ENCODE assay signal across 8 cellular contexts in genomic region chr19:1249990-1250298, GRCh38. TPM values are rescaled to one million over a fixed set of nuclear protein-coding genes. Genes with fewer than 3 reads are reported as not detected.
DNase-seq lines count a peak whose midpoint lies in the region; ATAC-seq, FAIRE-seq and TF ChIP-seq lines count a peak whose summit lies in the region.

No MANE protein-coding gene starts in this region.

- no peak overlapping the region for H2AFZ ChIP-seq in GM12878 (ENCODE audit: control insufficient read depth, low read depth, low read length)

- intact Hi-C loops in GM12878 (cut with micrococcal nuclease; ENCODE audit: unreplicated experiment) (loop anchor here (1.0 to 10.0 kb wide), 2 partner anchors 16 to 325 kb away; partner anchors contain the start of gene ARID3A), lower lobe of right lung (cut with DNase I) (no loop called here)

- no peak overlapping the region; the same call in 1 of the 2 replicates for H3K4me2 ChIP-seq in GM12878 (ENCODE audit: control insufficient read depth, insufficient read depth)

- no peak overlapping the region for H3K27ac Mint-ChIP-seq in activated naive CD4-positive, alpha-beta T cell treated with anti-CD3 and anti-CD28 coated beads, Interleukin-2, amount 50 U/mL, for 24 hours
- H3K27ac Mint-ChIP-seq in type B pancreatic cell: peak overlapping the region; percentile 83

- H3K27ac ChIP-seq in GM12878 (ENCODE audit: control insufficient read depth, insufficient read depth) (peak overlapping the region; percentile 72), lower lobe of right lung (peak overlapping the region; percentile 98)

- POLR2A ChIA-PET in GM12878 (lab: Charles Lee): interaction anchor here (1.0 to 2.2 kb wide), 2 partner anchors 12 to 16 kb away, joined by 8 read pairs; no protein-coding TSS in a partner anchor

- H3K4me3 Mint-ChIP-seq in activated naive CD4-positive, alpha-beta T cell treated with anti-CD3 and anti-CD28 coated beads, Interleukin-2, amount 50 U/mL, for 24 hours: peak overlapping the region; percentile 83
- peak overlapping the region; percentile 89 for H3K4me3 Mint-ChIP-seq in type B pancreatic cell

- in situ Hi-C loops in GM12878 (cut with MboI): no loop called here

- TF ChIP-seq CTCF in GM12878 (IDR thresholded peaks at IDR 0.05 in 2 of 3, conservative IDR thresholded peaks at IDR 0.05 in 1 of 3; ENCODE audit: control insufficient read depth in 2 of 3, extremely low read depth in 1 of 3, insufficient read depth in 1 of 3, low read depth in 3 of 3, low read length in 3 of 3): no peak
- TF ChIP-seq CTCF in lower lobe of right lung (IDR thresholded peaks at IDR 0.05): no peak
- no peak for TF ChIP-seq CTCF in type B pancreatic cell (conservative IDR thresholded peaks at IDR 0.05)

- no peak for TF ChIP-seq EP300 in GM12878 (IDR thresholded peaks at IDR 0.05; ENCODE audit: borderline replicate concordance in 1 of 2, control insufficient read depth in 1 of 2, low read depth in 2 of 2, low read length in 2 of 2)

- RAD21 ChIA-PET in GM12878 (lab: Charles Lee; ENCODE audit: unreplicated experiment): interaction anchor here (1.0 kb wide), 1 partner anchor 16 kb away, joined by 3 read pairs; no protein-coding TSS in a partner anchor

- no peak for ATAC-seq in GM12878
- ATAC-seq in lower lobe of right lung: no peak
- no peak for ATAC-seq in HG02981 (IDR thresholded peaks at IDR 0.05; ENCODE audit: unreplicated experiment)

- H3K4me1 ChIP-seq in GM12878 (ENCODE audit: control insufficient read depth, insufficient read depth, low read length) (peaks cover 12% of the 10 kb centered on the region), lower lobe of right lung (peaks cover 51% of the 10 kb centered on the region)

- H3K9ac ChIP-seq in GM12878 (ENCODE audit: control insufficient read depth, insufficient read depth, low read length): peak overlapping the region; percentile 86; the same call in 1 of the 2 replicates

- DNase-seq in activated naive CD4-positive, alpha-beta T cell treated with anti-CD3 and anti-CD28 coated beads, Interleukin-2, amount 50 U/mL, for 16 hours: no peak
- DNase-seq in GM12878 (ENCODE audit: low read depth, low spot score) (no peak), lower lobe of right lung (no peak), type B pancreatic cell (ENCODE audit: extremely low spot score, unreplicated experiment) (no peak), mesenteric fat pad (ENCODE audit: low spot score) (no peak), GM19238 (ENCODE audit: insufficient read length, low spot score) (no peak)

- H3K79me2 ChIP-seq in GM12878 (ENCODE audit: control insufficient read depth, insufficient read depth, low read length): peaks cover 51% of the 10 kb centered on the region

- 2% methylated on average over 18 of the region's 45 CpGs for WGBS in GM12878 (ENCODE audit: insufficient coverage, insufficient replicate concordance, low lambda C conversion rate, missing lambda C conversion rate)

- H3K4me1 Mint-ChIP-seq in activated naive CD4-positive, alpha-beta T cell treated with anti-CD3 and anti-CD28 coated beads, Interleukin-2, amount 50 U/mL, for 24 hours: peaks cover 11% of the 10 kb centered on the region
- no peaks in the 10 kb centered on the region for H3K4me1 Mint-ChIP-seq in type B pancreatic cell (ENCODE audit: unreplicated experiment)

- CTCF ChIA-PET in GM12878 (lab: Yijun Ruan, JAX): no interaction called here

- BruUV-seq in GM12878 (replicated peaks; lab: Mats Ljungman, UMichigan): TSS peak; percentile 65

- H3K9me3 ChIP-seq in GM12878 (replicated peaks; ENCODE audit: control insufficient read depth, insufficient read depth, low read length) (no peaks in the 10 kb centered on the region), lower lobe of right lung (no peaks in the 10 kb centered on the region)

- TF ChIP-seq RAD21 in GM12878 (IDR thresholded peaks at IDR 0.05; ENCODE audit: insufficient read depth, low read depth, low read length): no peak

- TF ChIP-seq POLR2A in GM12878 (IDR thresholded peaks at IDR 0.05; ENCODE audit: low read depth, low read length): no peak

- H3K4me3 ChIP-seq in GM12878: peak overlapping the region; percentile 91
- peak overlapping the region; percentile 77 for H3K4me3 ChIP-seq in lower lobe of right lung

- no peaks in the 10 kb centered on the region for H3K27me3 Mint-ChIP-seq in activated naive CD4-positive, alpha-beta T cell treated with anti-CD3 and anti-CD28 coated beads, Interleukin-2, amount 50 U/mL, for 24 hours
- H3K27me3 Mint-ChIP-seq in type B pancreatic cell: no peaks in the 10 kb centered on the region

- no peaks in the 10 kb centered on the region for H3K27me3 ChIP-seq in GM12878 (replicated peaks in 1 of 2; ENCODE audit: control insufficient read depth in 2 of 2, insufficient read depth in 2 of 2, low read length in 1 of 2)
- no peaks in the 10 kb centered on the region for H3K27me3 ChIP-seq in lower lobe of right lung (ENCODE audit: low read depth)

- H3K36me3 ChIP-seq in GM12878 (ENCODE audit: control insufficient read depth in 2 of 2, insufficient read depth in 2 of 2, low read length in 1 of 2) (peaks cover 10 to 11% of the 10 kb centered on the region in 2 experiments; a peak in 3 of 4 replicates), lower lobe of right lung (peaks cover 24% of the 10 kb centered on the region)

- SMC1A ChIA-PET in GM12878 (lab: Charles Lee; ENCODE audit: uncharacterized antibody, unreplicated experiment): no interaction called here

- no peak for FAIRE-seq in GM12878 (lab: Jason Lieb, UNC)

- no peaks in the 10 kb centered on the region for H3K36me3 Mint-ChIP-seq in activated naive CD4-positive, alpha-beta T cell treated with anti-CD3 and anti-CD28 coated beads, Interleukin-2, amount 50 U/mL, for 24 hours
- H3K36me3 Mint-ChIP-seq in type B pancreatic cell: peaks cover 9% of the 10 kb centered on the region

- no peaks in the 10 kb centered on the region for H3K9me3 Mint-ChIP-seq in activated naive CD4-positive, alpha-beta T cell treated with anti-CD3 and anti-CD28 coated beads, Interleukin-2, amount 50 U/mL, for 24 hours
- no peaks in the 10 kb centered on the region for H3K9me3 Mint-ChIP-seq in type B pancreatic cell

- H4K20me1 ChIP-seq in GM12878 (ENCODE audit: control insufficient read depth, insufficient read depth): no peaks in the 10 kb centered on the region

RNA-seq across cellular contexts. Expression of gene MIDN, which starts 1.6 kb away (rescaled TPM):
- total RNA-seq in GM12878 (2013; cell fraction: nucleolus; rRNA removed): 69.3 and 73.1 TPM in 2 replicates
- total RNA-seq in GM12878 (2014; rRNA removed) (6.1 and 8.4 TPM in 2 replicates), GM12878 (2014; rRNA removed; fragmentation: Illumina TruSeq; extraction: Trizol) (6.5 and 7.0 TPM in 2 replicates), GM12878 (2021) (51.5 and 52.3 TPM in 2 replicates), lower lobe of right lung (76.3 TPM), type B pancreatic cell (ENCODE audit: low replicate concordance) (122 and 127 TPM in 2 replicates), mesenteric fat pad (156 TPM)
- polyA plus RNA-seq in GM12878 (2011; ENCODE audit: low read depth): 6.0 TPM
- polyA plus RNA-seq in GM12878 (2011; rRNA removed) (7.6 and 12.2 TPM in 2 replicates), GM12878 (2014; fragmentation: Illumina TruSeq; extraction: Trizol) (4.2 and 7.9 TPM in 2 replicates), GM12878 (2014; fragmentation: Nextera tagmentation; extraction: Ambion mirVana) (under 1 TPM; 0.38 to 0.63 TPM), GM12878 (2014; rRNA removed) (30.9 and 33.7 TPM in 2 replicates), GM12878 (2016; fragmentation: Nextera tagmentation; extraction: Ambion mirVana) (1 to 10 TPM; 2.3 TPM)
- polyA plus RNA-seq in GM12878 (2011; cell fraction: cytosol; rRNA removed): 24.2 and 29.5 TPM in 2 replicates
- polyA plus RNA-seq in GM12878 (2011; cell fraction: nucleus; rRNA removed): 102 and 129 TPM in 2 replicates
- 26.6 and 35.6 TPM in 2 replicates for polyA plus RNA-seq in GM12878 (2012)
- 2.3 and 11.8 TPM in 2 replicates for polyA minus RNA-seq in GM12878 (2011; rRNA and poly(A)+ RNA removed)
- polyA minus RNA-seq in GM12878 (2011; cell fraction: cytosol; rRNA and poly(A)+ RNA removed): 21.7 and 23.8 TPM in 2 replicates
- 29.9 and 46.6 TPM in 2 replicates for polyA minus RNA-seq in GM12878 (2011; cell fraction: nucleus; rRNA and poly(A)+ RNA removed)

RNA-seq across cellular contexts. Expression of gene ATP5F1D, which starts 8.4 kb away (rescaled TPM):
- 14.2 and 16.6 TPM in 2 replicates for total RNA-seq in GM12878 (2013; cell fraction: nucleolus; rRNA removed)
- total RNA-seq in GM12878 (2014; rRNA removed) (45.8 and 52.5 TPM in 2 replicates), GM12878 (2014; rRNA removed; fragmentation: Illumina TruSeq; extraction: Trizol) (18.9 and 23.6 TPM in 2 replicates), GM12878 (2021) (304 and 305 TPM in 2 replicates), lower lobe of right lung (116 TPM), type B pancreatic cell (ENCODE audit: low replicate concordance) (165 and 197 TPM in 2 replicates), mesenteric fat pad (189 TPM)
- 34.8 TPM for polyA plus RNA-seq in GM12878 (2011; ENCODE audit: low read depth)
- polyA plus RNA-seq in GM12878 (2011; rRNA removed) (18.5 and 46.6 TPM in 2 replicates), GM12878 (2014; fragmentation: Illumina TruSeq; extraction: Trizol) (1.4 and 12.8 TPM in 2 replicates), GM12878 (2014; fragmentation: Nextera tagmentation; extraction: Ambion mirVana) (10 to 100 TPM in 1 of 2 experiments, 1 to 10 TPM in 1; 7.2 to 45.0 TPM), GM12878 (2014; rRNA removed) (179 and 216 TPM in 2 replicates), GM12878 (2016; fragmentation: Nextera tagmentation; extraction: Ambion mirVana) (100 to 1,000 TPM; 355 to 357 TPM)
- 109 and 189 TPM in 2 replicates for polyA plus RNA-seq in GM12878 (2011; cell fraction: cytosol; rRNA removed)
- polyA plus RNA-seq in GM12878 (2011; cell fraction: nucleus; rRNA removed): 95.0 and 142 TPM in 2 replicates
- 163 and 185 TPM in 2 replicates for polyA plus RNA-seq in GM12878 (2012)
- polyA minus RNA-seq in GM12878 (2011; rRNA and poly(A)+ RNA removed): 38.4 and 79.7 TPM in 2 replicates
- polyA minus RNA-seq in GM12878 (2011; cell fraction: cytosol; rRNA and poly(A)+ RNA removed): 73.8 and 96.8 TPM in 2 replicates
- 21.4 and 39.0 TPM in 2 replicates for polyA minus RNA-seq in GM12878 (2011; cell fraction: nucleus; rRNA and poly(A)+ RNA removed)

RNA-seq across cellular contexts. Expression of gene CBARP, which starts 12.1 kb away (rescaled TPM):
- 1.2 and 1.3 TPM in 2 replicates for total RNA-seq in GM12878 (2013; cell fraction: nucleolus; rRNA removed)
- total RNA-seq in GM12878 (2014; rRNA removed) (0.44 and 0.51 TPM in 2 replicates), GM12878 (2014; rRNA removed; fragmentation: Illumina TruSeq; extraction: Trizol) (0.05 and 0.09 TPM in 2 replicates), GM12878 (2021) (0.59 and 0.61 TPM in 2 replicates), lower lobe of right lung (0.41 TPM), type B pancreatic cell (ENCODE audit: low replicate concordance) (8.9 and 10.8 TPM in 2 replicates), mesenteric fat pad (6.2 TPM)
- 0.12 TPM for polyA plus RNA-seq in GM12878 (2011; ENCODE audit: low read depth)
- polyA plus RNA-seq in GM12878 (2011; rRNA removed) (0.03 and 0.04 TPM in 2 replicates), GM12878 (2014; fragmentation: Illumina TruSeq; extraction: Trizol) (0.04 TPM in 1 of 2 replicates, not detected in the other), GM12878 (2014; fragmentation: Nextera tagmentation; extraction: Ambion mirVana) (not detected), GM12878 (2014; rRNA removed) (0.55 and 0.93 TPM in 2 replicates), GM12878 (2016; fragmentation: Nextera tagmentation; extraction: Ambion mirVana) (under 1 TPM in 1 of 2 experiments, not detected in 1; 0.18 TPM)
- 0.09 and 0.28 TPM in 2 replicates for polyA plus RNA-seq in GM12878 (2011; cell fraction: cytosol; rRNA removed)
- polyA plus RNA-seq in GM12878 (2011; cell fraction: nucleus; rRNA removed): 2.0 and 2.3 TPM in 2 replicates
- polyA plus RNA-seq in GM12878 (2012): 1.2 and 1.9 TPM in 2 replicates
- polyA minus RNA-seq in GM12878 (2011; rRNA and poly(A)+ RNA removed): not detected in 2 replicates
- polyA minus RNA-seq in GM12878 (2011; cell fraction: cytosol; rRNA and poly(A)+ RNA removed): 0.83 TPM in 1 of 2 replicates, not detected in the other
- polyA minus RNA-seq in GM12878 (2011; cell fraction: nucleus; rRNA and poly(A)+ RNA removed): 0.19 TPM in 1 of 2 replicates, not detected in the other

RNA-seq across cellular contexts. Expression of gene CIRBP, which starts 19.2 kb away (rescaled TPM):
- total RNA-seq in GM12878 (2013; cell fraction: nucleolus; rRNA removed): 275 and 320 TPM in 2 replicates
- 216 and 225 TPM in 2 replicates for total RNA-seq in GM12878 (2014; rRNA removed)
- total RNA-seq in GM12878 (2014; rRNA removed; fragmentation: Illumina TruSeq; extraction: Trizol): 228 and 243 TPM in 2 replicates
- total RNA-seq in GM12878 (2021): 264 and 284 TPM in 2 replicates
- polyA plus RNA-seq in GM12878 (2011; ENCODE audit: low read depth): 115 TPM
- polyA plus RNA-seq in GM12878 (2011; rRNA removed): 153 and 253 TPM in 2 replicates
- polyA plus RNA-seq in GM12878 (2011; cell fraction: cytosol; rRNA removed): 253 and 279 TPM in 2 replicates
- polyA plus RNA-seq in GM12878 (2011; cell fraction: nucleus; rRNA removed): 892 and 1,145 TPM in 2 replicates
- 254 and 374 TPM in 2 replicates for polyA plus RNA-seq in GM12878 (2012)
- polyA plus RNA-seq in GM12878 (2014; fragmentation: Illumina TruSeq; extraction: Trizol): 152 and 313 TPM in 2 replicates
- 10 to 100 TPM; 27.6 to 52.4 TPM for polyA plus RNA-seq in GM12878 (2014; fragmentation: Nextera tagmentation; extraction: Ambion mirVana)
- 335 and 370 TPM in 2 replicates for polyA plus RNA-seq in GM12878 (2014; rRNA removed)
- polyA plus RNA-seq in GM12878 (2016; fragmentation: Nextera tagmentation; extraction: Ambion mirVana): 100 to 1,000 TPM; 162 to 166 TPM
- 50.8 and 65.0 TPM in 2 replicates for polyA minus RNA-seq in GM12878 (2011; rRNA and poly(A)+ RNA removed)
- polyA minus RNA-seq in GM12878 (2011; cell fraction: cytosol; rRNA and poly(A)+ RNA removed): 44.4 and 56.1 TPM in 2 replicates
- polyA minus RNA-seq in GM12878 (2011; cell fraction: nucleus; rRNA and poly(A)+ RNA removed): 81.2 and 108 TPM in 2 replicates
- 352 TPM for total RNA-seq in lower lobe of right lung
- 316 and 421 TPM in 2 replicates for total RNA-seq in type B pancreatic cell (ENCODE audit: low replicate concordance)
- total RNA-seq in mesenteric fat pad: 243 TPM

RNA-seq across cellular contexts. Expression of gene FAM174C, which starts 25.4 kb away (rescaled TPM):
- total RNA-seq in GM12878 (2013; cell fraction: nucleolus; rRNA removed): 15.3 and 16.8 TPM in 2 replicates
- 52.8 and 57.6 TPM in 2 replicates for total RNA-seq in GM12878 (2014; rRNA removed)
- 15.4 and 18.8 TPM in 2 replicates for total RNA-seq in GM12878 (2014; rRNA removed; fragmentation: Illumina TruSeq; extraction: Trizol)
- total RNA-seq in GM12878 (2021): 71.8 and 73.0 TPM in 2 replicates
- 13.7 TPM for polyA plus RNA-seq in GM12878 (2011; ENCODE audit: low read depth)
- 14.8 and 29.6 TPM in 2 replicates for polyA plus RNA-seq in GM12878 (2011; rRNA removed)
- polyA plus RNA-seq in GM12878 (2011; cell fraction: cytosol; rRNA removed): 85.8 and 125 TPM in 2 replicates
- polyA plus RNA-seq in GM12878 (2011; cell fraction: nucleus; rRNA removed): 64.1 and 89.0 TPM in 2 replicates
- 61.2 and 63.0 TPM in 2 replicates for polyA plus RNA-seq in GM12878 (2012)
- 1.1 and 8.1 TPM in 2 replicates for polyA plus RNA-seq in GM12878 (2014; fragmentation: Illumina TruSeq; extraction: Trizol)
- polyA plus RNA-seq in GM12878 (2014; fragmentation: Nextera tagmentation; extraction: Ambion mirVana): 1 to 10 TPM in 1 of 2 experiments, under 1 TPM in 1; 0.89 to 6.9 TPM
- 94.6 and 104 TPM in 2 replicates for polyA plus RNA-seq in GM12878 (2014; rRNA removed)
- polyA plus RNA-seq in GM12878 (2016; fragmentation: Nextera tagmentation; extraction: Ambion mirVana): 10 to 100 TPM; 72.0 to 79.9 TPM
- polyA minus RNA-seq in GM12878 (2011; rRNA and poly(A)+ RNA removed): 10.3 and 34.2 TPM in 2 replicates
- 20.5 and 25.9 TPM in 2 replicates for polyA minus RNA-seq in GM12878 (2011; cell fraction: cytosol; rRNA and poly(A)+ RNA removed)
- 11.1 and 20.1 TPM in 2 replicates for polyA minus RNA-seq in GM12878 (2011; cell fraction: nucleus; rRNA and poly(A)+ RNA removed)
- total RNA-seq in lower lobe of right lung: 43.5 TPM
- 30.6 and 36.4 TPM in 2 replicates for total RNA-seq in type B pancreatic cell (ENCODE audit: low replicate concordance)
- total RNA-seq in mesenteric fat pad: 53.2 TPM
